In the genomic region with DNA sequence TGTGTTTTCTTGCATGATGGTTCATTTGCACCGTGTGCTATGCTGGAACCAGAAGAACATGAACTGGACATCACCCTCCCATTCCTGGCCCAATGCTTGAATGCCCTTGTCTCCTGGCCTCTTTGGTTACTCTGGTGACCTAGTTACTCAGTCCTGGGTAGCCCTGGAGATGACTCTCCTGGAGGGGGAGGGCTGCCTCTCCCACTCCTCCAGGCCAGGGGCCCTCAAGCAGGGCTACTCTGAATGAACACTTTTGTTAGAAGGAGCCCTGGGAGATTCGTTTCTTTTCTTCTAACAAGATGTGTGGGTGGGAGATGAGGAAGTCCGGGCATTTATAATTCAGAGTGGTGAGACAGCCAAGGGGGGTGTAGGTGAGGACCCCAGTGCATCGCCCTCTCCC, we compare ENCODE assay signal across 26 cellular contexts. TPM values are rescaled to one million over a fixed set of nuclear protein-coding genes. Genes with fewer than 3 reads are reported as not detected.
DNase-seq lines count a peak whose midpoint lies in the region; ATAC-seq and TF ChIP-seq lines count a peak whose summit lies in the region.
"Had no signal": no experiment of that assay in that cellular context is flagged by ENCODE, and none has a peak within 500 bp of the region (broad histone marks: within the 10 kb centered on the region; RNA-seq: fewer than 3 reads in every experiment).

No MANE protein-coding gene starts in this region.

- ATAC-seq in left cardiac atrium, result no peak

- H3K9me3 Mint-ChIP-seq in activated naive CD8-positive, alpha-beta T cell treated with anti-CD3 and anti-CD28 coated beads for 36 hours, result no peaks in the 10 kb centered on the region
- H3K9me3 Mint-ChIP-seq: CD8-positive, alpha-beta memory T cell; HFFc6 had no signal

- H3K27ac Mint-ChIP-seq in activated naive CD8-positive, alpha-beta T cell treated with anti-CD3 and anti-CD28 coated beads for 36 hours, result no peak overlapping the region
- H3K27ac Mint-ChIP-seq: CD14-positive monocyte, H9, HFFc6 had no signal

- peaks cover 12% of the 10 kb centered on the region for H3K4me1 Mint-ChIP-seq in activated naive CD8-positive, alpha-beta T cell treated with anti-CD3 and anti-CD28 coated beads for 36 hours

- TF ChIP-seq CTCF in cardiac muscle cell (IDR thresholded peaks at IDR 0.05; ENCODE audit: low read depth, low read length), result no peak
- no peak for TF ChIP-seq CTCF in spleen (IDR thresholded peaks at IDR 0.05 in 8 of 11, conservative IDR thresholded peaks at IDR 0.05 in 3 of 11)

- DNase-seq in cardiac muscle cell (ENCODE audit: low read depth in 1 of 2, low spot score in 1 of 2), result peak in 1 of 2 donors; percentile 50
- DNase-seq in left cardiac atrium, result no peak
- DNase-seq in SJCRH30, result peak in 1 of 2 experiments; percentile 48
- DNase-seq in left kidney (ENCODE audit: low read depth, low spot score), result peak; percentile 29
- peak; percentile 18 for DNase-seq in spleen
- DNase-seq in ureter (ENCODE audit: low spot score), result no peak
- no peak for DNase-seq in activated naive CD8-positive, alpha-beta T cell treated with anti-CD3 and anti-CD28 coated beads for 36 hours
- DNase-seq in dedifferentiated amniotic fluid mesenchymal stem cell (ENCODE audit: extremely low spot score), result no peak
- DNase-seq: BE2C; Calu3; CD8-positive, alpha-beta memory T cell; DMS153; H9; HFFc6; NCI-H1048; NCI-H1417; NCI-H1694; NCI-H2029 treated with DMSO at 0.1 percent for 48 hours; NCI-H446 treated with DMSO at 0.1 percent for 48 hours; PC-9; SHP77 had no signal

- H3K27ac ChIP-seq in cardiac muscle cell (peak overlapping the region; percentile 100), SJCRH30 (peak overlapping the region; percentile 44), spleen (peak overlapping the region in 6 of 8 donors; percentile 38 to 83 (median 62))
- H3K27ac ChIP-seq: 22Rv1, HL-60, PC-9 had no signal

- H3K9me3 ChIP-seq in cardiac muscle cell (ENCODE audit: low read depth) (no peaks in the 10 kb centered on the region), SJCRH30 (replicated peaks) (no peaks in the 10 kb centered on the region), spleen (no peaks in the 10 kb centered on the region)
- H3K9me3 ChIP-seq: BE2C had no signal

- 36 to 54% (median 41%) methylated on average over 4 of the region's 4 CpGs for WGBS in spleen, 5 donors

- H3K4me3 ChIP-seq in cardiac muscle cell, result peak overlapping the region; percentile 96
- H3K4me3 ChIP-seq in SJCRH30, result no peak overlapping the region
- H3K4me3 ChIP-seq in spleen, result no peak overlapping the region
- H3K4me3 ChIP-seq: PC-9 had no signal

- H3K27me3 ChIP-seq in cardiac muscle cell (no peaks in the 10 kb centered on the region), SJCRH30 (no peaks in the 10 kb centered on the region), spleen (replicated peaks in 1 of 7) (peaks cover 0 to 100% (median 66%) of the 10 kb centered on the region in 7 donors)

- intact Hi-C loops in left cardiac atrium (cut with DNase I), result loop anchor here in 1 of 2 donors (10.0 kb wide), 1 partner anchor 78 kb away; a partner anchor contains a TSS
- intact Hi-C loops in spleen (cut with DNase I; ENCODE audit: low total_unique reads), result no loop called here

- peaks cover 57% of the 10 kb centered on the region for H3K4me1 ChIP-seq in cardiac muscle cell (ENCODE audit: low read depth)
- peaks cover 27% of the 10 kb centered on the region for H3K4me1 ChIP-seq in SJCRH30
- H3K4me1 ChIP-seq in spleen, result peaks cover 0 to 33% (median 15%) of the 10 kb centered on the region in 6 donors
- H3K4me1 ChIP-seq: BE2C had no signal

- H3K36me3 Mint-ChIP-seq in activated naive CD8-positive, alpha-beta T cell treated with anti-CD3 and anti-CD28 coated beads for 36 hours, result no peaks in the 10 kb centered on the region
- H3K36me3 Mint-ChIP-seq: CD8-positive, alpha-beta memory T cell; IgD-negative memory B cell had no signal

- TF ChIP-seq POLR2A in spleen (IDR thresholded peaks at IDR 0.05), result no peak

- H3K27me3 Mint-ChIP-seq in activated naive CD8-positive, alpha-beta T cell treated with anti-CD3 and anti-CD28 coated beads for 36 hours, result peaks cover 91% of the 10 kb centered on the region

- H3K36me3 ChIP-seq in cardiac muscle cell (peaks cover 16% of the 10 kb centered on the region), SJCRH30 (no peaks in the 10 kb centered on the region), spleen (no peaks in the 10 kb centered on the region)
- H3K36me3 ChIP-seq: BE2C had no signal

- H3K4me3 Mint-ChIP-seq in activated naive CD8-positive, alpha-beta T cell treated with anti-CD3 and anti-CD28 coated beads for 36 hours, result no peak overlapping the region
- H3K4me3 Mint-ChIP-seq: HFFc6 had no signal

RNA-seq across cellular contexts. Expression of a gene that starts 12.0 kb away (rescaled TPM):
- total RNA-seq in cardiac muscle cell (1,657 and 1,772 TPM in 2 replicates), left cardiac atrium (100 to 1,000 TPM; 148 to 157 TPM), spleen (10 to 100 TPM; 17.3 to 42.3 (median 28.9) TPM), ureter (not detected)
- polyA plus RNA-seq in cardiac muscle cell (1,190 and 1,339 TPM in 2 replicates), spleen (10 to 100 TPM in 2 of 3 donors, 1 to 10 TPM in 1; 9.4 to 21.6 (median 13.9) TPM)
- total RNA-seq in SJCRH30 (2014; rRNA removed; shearing (Covaris generic)), result 25.6 and 26.7 TPM in 2 replicates
- total RNA-seq in activated naive CD8-positive, alpha-beta T cell treated with anti-CD3 and anti-CD28 coated beads for 36 hours, result under 1 TPM; 0.12 to 0.21 TPM
- total RNA-seq: Calu3, HFFc6, RPMI7951 had no signal
- polyA plus RNA-seq: CD14-positive monocyte; CD8-positive, alpha-beta memory T cell; IgD-negative memory B cell had no signal

Comparison
In these comparisons a context has a peak if more than half of its experiments do, and no peak if none do; other contexts are left out.
1. DNase-seq: peak in left kidney (single experiment) and spleen (single experiment); none in left cardiac atrium (single experiment), ureter (single experiment), activated naive CD8-positive, alpha-beta T cell treated with anti-CD3 and anti-CD28 coated beads for 36 hours (single experiment) and dedifferentiated amniotic fluid mesenchymal stem cell (single experiment).
2. H3K27ac ChIP-seq: peak in every context shown above with its lines; median percentile 100 in cardiac muscle cell; 62 in spleen; 44 in SJCRH30.
3. RNA of a gene that starts 12.0 kb away (total RNA-seq): 1,657 to 1,772 TPM in cardiac muscle cell, 148 to 157 TPM in left cardiac atrium, 17.3 to 42.3 TPM in spleen and 25.6 to 26.7 TPM in SJCRH30; 0.12 to 0.21 TPM in activated naive CD8-positive, alpha-beta T cell treated with anti-CD3 and anti-CD28 coated beads for 36 hours and not detected in ureter (single experiment); every median in the first group is over 10 times any median in the second.